11 cellular contexts compared by ENCODE assay signal in the genomic region with DNA sequence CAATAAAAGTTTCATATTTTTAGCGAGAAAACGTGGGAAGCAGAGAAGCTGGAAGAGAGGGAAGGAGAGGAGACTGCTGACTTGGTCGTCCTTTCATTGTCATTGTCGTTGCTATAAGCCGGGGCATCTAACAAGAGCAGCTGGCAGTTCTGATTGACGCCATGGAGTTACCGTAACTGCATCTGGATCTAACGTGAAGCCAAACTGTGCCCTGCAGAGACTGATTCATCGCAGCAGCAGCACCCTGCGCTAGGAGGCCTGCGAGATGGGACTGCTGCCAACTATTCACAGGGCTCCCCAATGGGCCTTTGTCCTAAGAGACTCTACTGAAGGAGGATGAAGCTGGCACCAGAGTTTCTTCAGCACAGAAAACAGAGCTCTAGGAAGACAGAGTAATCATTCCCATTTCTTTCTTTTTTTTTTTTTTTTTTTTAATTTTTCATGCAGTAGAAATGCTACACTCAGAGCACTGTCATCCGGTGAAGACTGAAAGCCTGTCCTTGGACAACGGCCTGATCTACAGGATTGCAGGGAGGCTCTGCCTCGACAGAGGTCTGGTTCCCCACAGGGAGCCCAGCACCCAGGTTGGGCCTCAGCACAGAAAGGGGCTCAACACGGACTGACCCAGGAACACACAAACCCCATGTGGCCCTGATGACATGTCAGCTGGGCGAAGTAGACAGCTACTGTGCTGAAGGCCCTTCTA. TPM values are rescaled to one million over a fixed set of nuclear protein-coding genes. Genes with fewer than 3 reads are reported as not detected.
DNase-seq lines count a peak whose midpoint lies in the region; ATAC-seq and TF ChIP-seq lines count a peak whose summit lies in the region.
"Had no signal": no experiment of that assay in that cellular context is flagged by ENCODE, and none has a peak within 500 bp of the region (broad histone marks: within the 10 kb centered on the region; RNA-seq: fewer than 3 reads in every experiment).

No MANE protein-coding gene starts in this region.

- no peaks in the 10 kb centered on the region for H3K79me1 ChIP-seq in neuronal stem cell (ENCODE audit: low read depth, low read length)

- peak overlapping the region; percentile 22 for H3K18ac ChIP-seq in neuronal stem cell (ENCODE audit: low read length)

- peaks cover 3% of the 10 kb centered on the region; the same call in 1 of the 2 replicates for H3K9me2 ChIP-seq in GM23338 (ENCODE audit: insufficient read depth)

- TF ChIP-seq CTCF in mammary epithelial cell (conservative IDR thresholded peaks at IDR 0.05 in 1 of 2, IDR thresholded peaks at IDR 0.05 in 1 of 2; ENCODE audit: extremely low read depth in 1 of 2, insufficient read depth in 1 of 2, low read depth in 1 of 2, low read length in 2 of 2) (no peak), GM23338 (conservative IDR thresholded peaks at IDR 0.05; ENCODE audit: low read depth in 2 of 2) (no peak)

- H3K36me3 ChIP-seq in mammary epithelial cell (ENCODE audit: insufficient read depth, low read length) (no peaks in the 10 kb centered on the region), neuronal stem cell (replicated peaks in 1 of 2; ENCODE audit: control insufficient read depth in 2 of 2, insufficient read depth in 2 of 2, low read length in 2 of 2) (no peaks in the 10 kb centered on the region), GM23338 (ENCODE audit: insufficient read depth) (no peaks in the 10 kb centered on the region), HAP-1 (replicated peaks) (no peaks in the 10 kb centered on the region)

- H2BK15ac ChIP-seq in neuronal stem cell (ENCODE audit: low read length), result no peak overlapping the region

- no peak overlapping the region for H2AK5ac ChIP-seq in neuronal stem cell (ENCODE audit: low read depth, low read length)

- peaks cover 2% of the 10 kb centered on the region; the same call in 1 of the 2 replicates for H3F3A ChIP-seq in GM23338 (replicated peaks; ENCODE audit: low read depth)

- H3K79me2 ChIP-seq in mammary epithelial cell (ENCODE audit: insufficient read depth, low read length) (no peaks in the 10 kb centered on the region), GM23338 (replicated peaks; ENCODE audit: insufficient read depth) (no peaks in the 10 kb centered on the region)

- no peaks in the 10 kb centered on the region for H3K36me3 Mint-ChIP-seq in GM23338 (ENCODE audit: low read depth)

- H3K9me3 ChIP-seq in mammary epithelial cell (replicated peaks; ENCODE audit: insufficient read depth, low read length), result no peaks in the 10 kb centered on the region
- H3K9me3 ChIP-seq in neuronal stem cell (replicated peaks in 1 of 2; ENCODE audit: control insufficient read depth in 2 of 2, insufficient read depth in 1 of 2, low read depth in 1 of 2, low read length in 2 of 2), result no peaks in the 10 kb centered on the region
- no peaks in the 10 kb centered on the region for H3K9me3 ChIP-seq in HAP-1

- no peak overlapping the region for H2BK5ac ChIP-seq in neuronal stem cell (ENCODE audit: low read length)

- H3K9ac ChIP-seq in mammary epithelial cell (ENCODE audit: insufficient read depth, low read length), result no peak overlapping the region
- no peak overlapping the region for H3K9ac ChIP-seq in neuronal stem cell (ENCODE audit: low read depth, low read length, poor library complexity)

- H3K27ac Mint-ChIP-seq in GM23338, result no peak overlapping the region

- H2BK120ac ChIP-seq in neuronal stem cell (ENCODE audit: low read depth, low read length), result no peak overlapping the region

- no peak overlapping the region for H3K4ac ChIP-seq in neuronal stem cell (ENCODE audit: low read length)

- dilution Hi-C loops in mammary epithelial cell (cut with HindIII; ENCODE audit: low sequenced_read_pairs), result no loop called here

- H4K8ac ChIP-seq in neuronal stem cell (ENCODE audit: low read depth, low read length), result no peak overlapping the region

- no peaks in the 10 kb centered on the region; the same call in 2 of the 3 replicates for H3K9me3 Mint-ChIP-seq in GM23338

- H3K23ac ChIP-seq in neuronal stem cell (ENCODE audit: low read depth, low read length, poor library complexity), result no peak overlapping the region

- H2AFZ ChIP-seq in mammary epithelial cell (ENCODE audit: low read depth, low read length) (no peak overlapping the region), neuronal stem cell (ENCODE audit: low read length) (no peak overlapping the region), GM23338 (no peak overlapping the region)

- intact Hi-C loops in mammary epithelial cell (cut with micrococcal nuclease), result no loop called here

- H3K14ac ChIP-seq in neuronal stem cell (ENCODE audit: low read length), result no peak overlapping the region

- no peak overlapping the region for H3K4me3 Mint-ChIP-seq in GM23338

- H3K4me1 ChIP-seq in mammary epithelial cell (ENCODE audit: insufficient read depth, low read length) (peaks cover 19% of the 10 kb centered on the region), neuronal stem cell (ENCODE audit: control insufficient read depth in 2 of 2, insufficient read depth in 1 of 2, low read depth in 1 of 2, low read length in 2 of 2) (no peaks in the 10 kb centered on the region), GM23338 (ENCODE audit: insufficient read depth) (peaks cover 8% of the 10 kb centered on the region), HAP-1 (no peaks in the 10 kb centered on the region)

- H3K27me3 Mint-ChIP-seq in GM23338 (ENCODE audit: insufficient read depth, low read depth, poor library complexity), result peaks cover 5% of the 10 kb centered on the region

- ATAC-seq in HG03565 (IDR thresholded peaks at IDR 0.05; ENCODE audit: unreplicated experiment) (no peak), GM23338 (no peak)

- H3K27ac ChIP-seq in mammary epithelial cell (ENCODE audit: insufficient read depth, low read depth, low read length), result no peak overlapping the region
- H3K27ac ChIP-seq in neuronal stem cell (replicated peaks; ENCODE audit: low read length), result no peak overlapping the region
- no peak overlapping the region for H3K27ac ChIP-seq in GM23338 (ENCODE audit: low read depth)

- no peak overlapping the region for H4K91ac ChIP-seq in neuronal stem cell (ENCODE audit: low read depth, low read length, poor library complexity)

- CTCF ChIA-PET in mammary epithelial cell (lab: Charles Lee; ENCODE audit: low non-redundant PET), result no interaction called here

- WGBS in mammary epithelial cell (ENCODE audit: low coverage, missing lambda C conversion rate), result 26% methylated on average over 10 of the region's 16 CpGs
- WGBS in neuronal stem cell (ENCODE audit: extremely low coverage in 2 of 2, insufficient read length in 2 of 2, insufficient replicate concordance in 1 of 2), 2 donors, result no CpG with 5 or more reads among the region's 16 CpGs

- no peaks in the 10 kb centered on the region for H4K20me1 ChIP-seq in mammary epithelial cell (ENCODE audit: insufficient read depth, low read length)
- H4K20me1 ChIP-seq in GM23338 (replicated peaks; ENCODE audit: insufficient read depth), result no peaks in the 10 kb centered on the region

- H3K4me3 ChIP-seq in mammary epithelial cell (replicated peaks in 1 of 3; ENCODE audit: insufficient read depth in 1 of 3, low read depth in 2 of 3, low read length in 3 of 3), result no peak overlapping the region
- H3K4me3 ChIP-seq in neuronal stem cell (ENCODE audit: low read length in 2 of 2), result no peak overlapping the region
- H3K4me3 ChIP-seq in GM23338, result no peak overlapping the region
- H3K4me3 ChIP-seq in HAP-1, result no peak overlapping the region

- no peak overlapping the region for H2BK12ac ChIP-seq in neuronal stem cell (ENCODE audit: low read length)

- peaks cover 13% of the 10 kb centered on the region for H3K4me1 Mint-ChIP-seq in GM23338

- in situ Hi-C loops in mammary epithelial cell (cut with MboI; ENCODE audit: low sequenced_read_pairs in 2 of 2) (no loop called here), HAP-1 (cut with MboI; ENCODE audit: low sequenced_read_pairs) (no loop called here)

- peak overlapping the region; percentile 51 for H3K4me2 ChIP-seq in mammary epithelial cell (ENCODE audit: insufficient read depth, low read depth, low read length)
- no peak overlapping the region for H3K4me2 ChIP-seq in neuronal stem cell (ENCODE audit: insufficient read depth, low read length, poor library complexity, severe bottlenecking)
- H3K4me2 ChIP-seq in GM23338, result no peak overlapping the region

- BruUV-seq in mammary epithelial cell (replicated peaks; lab: Mats Ljungman, UMichigan), result no TSS peak

- DNase-seq in Daoy (ENCODE audit: low read depth), result peak; percentile 84
- DNase-seq in NCI-H2171 (lab: John Stamatoyannopoulos, UW), result peak; percentile 81
- peak; percentile 85 for DNase-seq in mammary epithelial cell
- no peak for DNase-seq in neuronal stem cell (ENCODE audit: low spot score)
- no peak for DNase-seq in GM23338 (ENCODE audit: low spot score)
- no peak for DNase-seq in HAP-1 (ENCODE audit: low spot score in 2 of 2)
- DNase-seq in NCI-H2029 (lab: John Stamatoyannopoulos, UW), result no peak
- DNase-seq: DND-41; stimulated activated naive CD4-positive, alpha-beta T cell had no signal

- H3K27me3 ChIP-seq in mammary epithelial cell (ENCODE audit: insufficient read depth, low read length) (no peaks in the 10 kb centered on the region), neuronal stem cell (ENCODE audit: control insufficient read depth in 3 of 3, insufficient read depth in 3 of 3, low read depth in 1 of 3, low read length in 3 of 3) (peaks cover 0 to 4% (median 0%) of the 10 kb centered on the region in 3 experiments), GM23338 (ENCODE audit: insufficient read depth) (no peaks in the 10 kb centered on the region), HAP-1 (ENCODE audit: low read depth) (no peaks in the 10 kb centered on the region)

RNA-seq across cellular contexts. Expression of a gene that starts 47.8 kb away (rescaled TPM):
- total RNA-seq in Daoy (2014; rRNA removed; shearing (Covaris generic)), result 1.9 TPM in 2 replicates
- 10 to 100 TPM; 14.2 to 49.7 TPM for total RNA-seq in mammary epithelial cell
- polyA plus RNA-seq in mammary epithelial cell (5.2 TPM), GM23338 (2016; fragmentation: Nextera tagmentation; extraction: Ambion mirVana) (3.6 and 3.8 TPM in 2 replicates)
- 1.8 TPM for polyA minus RNA-seq in mammary epithelial cell
- polyA plus RNA-seq in neuronal stem cell (2013, experiment 1 of 2), result 1.6 TPM
- 1.9 TPM for polyA plus RNA-seq in neuronal stem cell (2013, experiment 2 of 2)
- total RNA-seq in GM23338 (2014; rRNA removed; shearing (Covaris generic)), result 2.2 and 2.3 TPM in 2 replicates
- total RNA-seq: lung microvascular endothelial cell had no signal

Comparison
In these comparisons a context has a peak if more than half of its experiments do, and no peak if none do; other contexts are left out.
1. DNase-seq: peak in Daoy (single experiment), NCI-H2171 (single experiment) and mammary epithelial cell (single experiment); none in neuronal stem cell (single experiment), GM23338 (single experiment), HAP-1 (0 of 2) and NCI-H2029 (single experiment).